8 cellular contexts compared by ENCODE assay signal in genomic region chr3:27312044-27312668, GRCh38. TPM values are rescaled to one million over a fixed set of nuclear protein-coding genes. Genes with fewer than 3 reads are reported as not detected.
DNase-seq lines count a peak whose midpoint lies in the region; ATAC-seq and TF ChIP-seq lines count a peak whose summit lies in the region.

No MANE protein-coding gene starts in this region.

- H2BK5ac ChIP-seq in neuronal stem cell (ENCODE audit: low read length): no peak overlapping the region

- no peak overlapping the region for H3K27ac ChIP-seq in neuronal stem cell (replicated peaks; ENCODE audit: low read length)

- H3K9me3 ChIP-seq in neuronal stem cell (replicated peaks in 1 of 2; ENCODE audit: control insufficient read depth in 2 of 2, insufficient read depth in 1 of 2, low read depth in 1 of 2, low read length in 2 of 2): no peaks in the 10 kb centered on the region

- H3K79me1 ChIP-seq in neuronal stem cell (ENCODE audit: low read depth, low read length): no peaks in the 10 kb centered on the region

- H2BK12ac ChIP-seq in neuronal stem cell (ENCODE audit: low read length): no peak overlapping the region

- H2AK5ac ChIP-seq in neuronal stem cell (ENCODE audit: low read depth, low read length): no peak overlapping the region

- POLR2A ChIA-PET in BJ (lab: Charles Lee): no interaction called here

- H3K18ac ChIP-seq in neuronal stem cell (ENCODE audit: low read length): no peak overlapping the region

- H3K4me3 ChIP-seq in BJ (ENCODE audit: low read depth, low read length) (no peak overlapping the region), fibroblast of pulmonary artery (replicated peaks; ENCODE audit: low read depth, low read length) (no peak overlapping the region), neuronal stem cell (ENCODE audit: low read length in 2 of 2) (no peak overlapping the region)

- H3K27me3 ChIP-seq in BJ (ENCODE audit: control insufficient read depth, insufficient read depth, low read length) (no peaks in the 10 kb centered on the region), neuronal stem cell (ENCODE audit: control insufficient read depth in 3 of 3, insufficient read depth in 3 of 3, low read depth in 1 of 3, low read length in 3 of 3) (no peaks in the 10 kb centered on the region)

- no peak overlapping the region for H4K8ac ChIP-seq in neuronal stem cell (ENCODE audit: low read depth, low read length)

- H2AFZ ChIP-seq in neuronal stem cell (ENCODE audit: low read length): no peak overlapping the region

- ATAC-seq in HG02623 (IDR thresholded peaks at IDR 0.05; ENCODE audit: unreplicated experiment): peak; percentile 90

- H3K4me2 ChIP-seq in neuronal stem cell (ENCODE audit: insufficient read depth, low read length, poor library complexity, severe bottlenecking): no peak overlapping the region

- DNase-seq in BJ (ENCODE audit: low read depth) (peak; percentile 35), GM13976 (ENCODE audit: low spot score) (peak; percentile 54), NAMALWA (ENCODE audit: low spot score) (peak; percentile 82), SW 1271 (lab: John Stamatoyannopoulos, UW) (peak; percentile 65 to 91), fibroblast of pulmonary artery (ENCODE audit: low read depth) (peak; percentile 81), neuronal stem cell (ENCODE audit: low spot score) (peak; percentile 58), GDM1 (lab: John Stamatoyannopoulos, UW) (no peak)

- H3K36me3 ChIP-seq in BJ (ENCODE audit: control insufficient read depth, insufficient read depth, low read length) (no peaks in the 10 kb centered on the region), neuronal stem cell (replicated peaks in 1 of 2; ENCODE audit: control insufficient read depth in 2 of 2, insufficient read depth in 2 of 2, low read length in 2 of 2) (no peaks in the 10 kb centered on the region)

- no peak overlapping the region for H3K23ac ChIP-seq in neuronal stem cell (ENCODE audit: low read depth, low read length, poor library complexity)

- H2BK15ac ChIP-seq in neuronal stem cell (ENCODE audit: low read length): no peak overlapping the region

- in situ Hi-C loops in GM13976 (cut with MboI; ENCODE audit: low sequenced_read_pairs, unreplicated experiment): loop anchor here (10.0 to 25.0 kb wide), 2 partner anchors 163 to 1025 kb away; partner anchors contain the start of genes AZI2 and ZCWPW2

- H2BK120ac ChIP-seq in neuronal stem cell (ENCODE audit: low read depth, low read length): no peak overlapping the region

- no peak overlapping the region for H3K9ac ChIP-seq in neuronal stem cell (ENCODE audit: low read depth, low read length, poor library complexity)

- CTCF ChIA-PET in BJ (lab: Yijun Ruan, JAX): interaction anchor here (0.8 to 2.8 kb wide), 12 partner anchors 9 to 973 kb away, joined by 3 to 12 read pairs (median 6); no protein-coding TSS in a partner anchor

- H3K14ac ChIP-seq in neuronal stem cell (ENCODE audit: low read length): no peak overlapping the region

- TF ChIP-seq CTCF in BJ (IDR thresholded peaks at IDR 0.05; ENCODE audit: insufficient read depth, low read depth, low read length): peak; percentile 71
- peak; percentile 65 for TF ChIP-seq CTCF in GM13976 (IDR thresholded peaks at IDR 0.05; ENCODE audit: borderline replicate concordance, control extremely low read depth, extremely low read depth, insufficient read depth, missing control alignments)
- TF ChIP-seq CTCF in fibroblast of pulmonary artery (IDR thresholded peaks at IDR 0.05; ENCODE audit: low read length, missing control alignments): peak; percentile 79

- WGBS in neuronal stem cell (ENCODE audit: extremely low coverage in 2 of 2, insufficient read length in 2 of 2, insufficient replicate concordance in 1 of 2), 2 donors: no CpG with 5 or more reads among the region's 5 CpGs

- peaks cover 3 to 4% of the 10 kb centered on the region in 2 donors for H3K4me1 ChIP-seq in neuronal stem cell (ENCODE audit: control insufficient read depth in 2 of 2, insufficient read depth in 1 of 2, low read depth in 1 of 2, low read length in 2 of 2)

- no peak overlapping the region for H4K91ac ChIP-seq in neuronal stem cell (ENCODE audit: low read depth, low read length, poor library complexity)

- H3K4ac ChIP-seq in neuronal stem cell (ENCODE audit: low read length): no peak overlapping the region

RNA-seq across cellular contexts. Expression of gene NEK10, which starts 57.0 kb away (rescaled TPM):
- polyA plus RNA-seq in BJ (2011; rRNA removed): 2.5 and 3.8 TPM in 2 replicates
- polyA minus RNA-seq in BJ (2011; rRNA and poly(A)+ RNA removed): 9.1 and 10.1 TPM in 2 replicates
- polyA plus RNA-seq in neuronal stem cell (2013, experiment 1 of 2): 0.43 TPM
- 0.54 TPM for polyA plus RNA-seq in neuronal stem cell (2013, experiment 2 of 2)
